Comparison of ENCODE assay signal across 12 cellular contexts in genomic region chr15:80970658-80971057, GRCh38.
"Had no signal": no experiment of that assay in that cellular context is flagged by ENCODE, and none has a peak within 500 bp of the region (broad histone marks: within the 10 kb centered on the region; RNA-seq: fewer than 3 reads in every experiment).

No MANE protein-coding gene starts in this region.

- H3K27ac Mint-ChIP-seq: activated naive CD4-positive, alpha-beta T cell treated with anti-CD3 and anti-CD28 coated beads, Interleukin-2, amount 10 ng/mL, durations not matched to agents 7 days and 5 days; activated T-helper 1 cell treated with anti-CD3 and anti-CD28 coated beads, Interleukin-12 subunit alpha, Interleukin-12 subunit beta, Interleukin-2, Interleukin-4 antibody, amounts not matched to agents 30 ng/mL and 10 ng/mL and 1 ng/mL, durations not matched to agents 14 hours and 24 hours and 36 hours; neural progenitor cell had no signal

- H3K4me3 Mint-ChIP-seq: activated naive CD4-positive, alpha-beta T cell treated with anti-CD3 and anti-CD28 coated beads, Interleukin-2, amount 10 ng/mL, durations not matched to agents 7 days and 5 days; activated T-helper 1 cell treated with anti-CD3 and anti-CD28 coated beads, Interleukin-12 subunit alpha, Interleukin-12 subunit beta, Interleukin-2, Interleukin-4 antibody, amounts not matched to agents 30 ng/mL and 10 ng/mL and 1 ng/mL, durations not matched to agents 14 hours and 24 hours and 36 hours; naive B cell; neural progenitor cell had no signal

- H3K4me1 ChIP-seq: adrenal gland, breast epithelium had no signal

- H3K27me3 ChIP-seq: adrenal gland, breast epithelium, esophagus squamous epithelium, neural progenitor cell, stomach had no signal

- H3K9ac ChIP-seq: neural progenitor cell had no signal

- H3K36me3 ChIP-seq: adrenal gland, breast epithelium, neural progenitor cell, prostate gland had no signal

- H3K27me3 Mint-ChIP-seq: activated naive CD4-positive, alpha-beta T cell treated with anti-CD3 and anti-CD28 coated beads, Interleukin-2, amount 10 ng/mL, durations not matched to agents 7 days and 5 days; naive B cell had no signal

- H3K9me3 ChIP-seq: adrenal gland, breast epithelium, esophagus squamous epithelium, mucosa of descending colon, prostate gland, stomach had no signal

- DNase-seq: cortex of kidney, esophagus squamous epithelium had no signal

- H3K4me3 ChIP-seq: adrenal gland, breast epithelium, esophagus squamous epithelium, mucosa of descending colon, neural progenitor cell, prostate gland, stomach had no signal

- H3K9me3 Mint-ChIP-seq: activated T-helper 1 cell treated with anti-CD3 and anti-CD28 coated beads, Interleukin-12 subunit alpha, Interleukin-12 subunit beta, Interleukin-2, Interleukin-4 antibody, amounts not matched to agents 30 ng/mL and 10 ng/mL and 1 ng/mL, durations not matched to agents 14 hours and 24 hours and 36 hours; naive B cell; neural progenitor cell had no signal

- H3K27ac ChIP-seq: adrenal gland, breast epithelium, esophagus squamous epithelium, neural progenitor cell, prostate gland, stomach, WERI-Rb-1 had no signal
